ENCODE assay signal across 8 cellular contexts in genomic region chr1:3621151-3621671, GRCh38. TPM values are rescaled to one million over a fixed set of nuclear protein-coding genes. Genes with fewer than 3 reads are reported as not detected.
DNase-seq lines count a peak whose midpoint lies in the region; ATAC-seq, FAIRE-seq and TF ChIP-seq lines count a peak whose summit lies in the region.
"Not testable (repeated sequence)": the region's sequence is repeated elsewhere in the genome, so short reads cannot be mapped to it uniquely, and the experiment has no call there.

No MANE protein-coding gene starts in this region.

- not testable (repeated sequence) for H3K27me3 Mint-ChIP-seq in CD8-positive, alpha-beta T cell (ENCODE audit: low read depth); GM23338 (ENCODE audit: insufficient read depth, low read depth, poor library complexity); type B pancreatic cell
- H3K27me3 Mint-ChIP-seq in nephron progenitor cell (ENCODE audit: low read depth, poor library complexity) = peaks cover 43% of the 10 kb centered on the region

- H3K4me1 ChIP-seq in CD8-positive, alpha-beta T cell (ENCODE audit: insufficient read depth, low read length) = peaks cover 33% of the 10 kb centered on the region
- not testable (repeated sequence) for H3K4me1 ChIP-seq in GM23338 (ENCODE audit: insufficient read depth); cardiac muscle cell (ENCODE audit: low read depth)

- H3K9me3 ChIP-seq in CD8-positive, alpha-beta T cell (ENCODE audit: low read length); cardiac muscle cell (ENCODE audit: low read depth): not testable (repeated sequence)

- not testable (repeated sequence) for H3K4me2 ChIP-seq in GM23338

- peaks cover 46% of the 10 kb centered on the region for H3K4me1 Mint-ChIP-seq in CD8-positive, alpha-beta T cell (ENCODE audit: low read depth)
- peaks cover 17% of the 10 kb centered on the region for H3K4me1 Mint-ChIP-seq in GM23338
- peaks cover 52% of the 10 kb centered on the region for H3K4me1 Mint-ChIP-seq in nephron progenitor cell
- H3K4me1 Mint-ChIP-seq in type B pancreatic cell (ENCODE audit: unreplicated experiment) = peaks cover 28% of the 10 kb centered on the region

- H3K27ac Mint-ChIP-seq in CD8-positive, alpha-beta T cell; GM23338; nephron progenitor cell; type B pancreatic cell: not testable (repeated sequence)

- CTCF ChIA-PET in CD8-positive, alpha-beta T cell (lab: Charles Lee) = interaction anchor here (0.8 to 6.0 kb wide), 15 partner anchors 9 to 168 kb away, joined by 3 to 59 read pairs (median 5); no protein-coding TSS in a partner anchor

- H3K4me3 ChIP-seq in CD8-positive, alpha-beta T cell (ENCODE audit: low read depth, low read length); GM23338; bronchial epithelial cell (ENCODE audit: low read depth, low read length); cardiac muscle cell: not testable (repeated sequence)

- H3F3A ChIP-seq in GM23338 (replicated peaks; ENCODE audit: low read depth) = not testable (repeated sequence)

- not testable (repeated sequence) for H3K9me3 Mint-ChIP-seq in CD8-positive, alpha-beta T cell; GM23338; nephron progenitor cell; type B pancreatic cell

- not testable (repeated sequence) for H2AFZ ChIP-seq in GM23338

- H3K9me2 ChIP-seq in GM23338 (ENCODE audit: insufficient read depth) = not testable (repeated sequence)

- H3K27me3 ChIP-seq in CD8-positive, alpha-beta T cell (ENCODE audit: insufficient read depth, low read length); GM23338 (ENCODE audit: insufficient read depth); bronchial epithelial cell (ENCODE audit: control insufficient read depth, insufficient read depth, low read length); cardiac muscle cell: not testable (repeated sequence)

- DNase-seq in CD8-positive, alpha-beta T cell; GM23338 (ENCODE audit: low spot score); type B pancreatic cell (ENCODE audit: extremely low spot score, unreplicated experiment): not testable (repeated sequence)
- DNase-seq in NCI-H226 (peak; percentile 64), UCSD-AML1 (lab: John Stamatoyannopoulos, UW; ENCODE audit: unreplicated experiment) (peak; percentile 54), bronchial epithelial cell (ENCODE audit: low read depth) (peak; percentile 8), cardiac muscle cell (ENCODE audit: low read depth in 1 of 2, low spot score in 1 of 2) (peak; percentile 35 to 48), nephron progenitor cell (peak; percentile 33)

- H3K36me3 Mint-ChIP-seq in CD8-positive, alpha-beta T cell; GM23338 (ENCODE audit: low read depth); nephron progenitor cell (ENCODE audit: low read depth); type B pancreatic cell: not testable (repeated sequence)

- not testable (repeated sequence) for H3K27ac ChIP-seq in CD8-positive, alpha-beta T cell (ENCODE audit: low read depth, low read length); GM23338 (ENCODE audit: low read depth); cardiac muscle cell

- POLR2A ChIA-PET in CD8-positive, alpha-beta T cell (lab: Charles Lee) = not testable (repeated sequence)

- not testable (repeated sequence) for H3K36me3 ChIP-seq in CD8-positive, alpha-beta T cell (ENCODE audit: insufficient read depth, low read length); GM23338 (ENCODE audit: insufficient read depth); bronchial epithelial cell (ENCODE audit: control insufficient read depth, insufficient read depth, low read length); cardiac muscle cell

- not testable (repeated sequence) for FAIRE-seq in bronchial epithelial cell (lab: Jason Lieb, UNC)

- ATAC-seq in CD8-positive, alpha-beta T cell; GM23338: not testable (repeated sequence)

- H4K20me1 ChIP-seq in GM23338 (replicated peaks; ENCODE audit: insufficient read depth) = not testable (repeated sequence)

- not testable (repeated sequence) for H3K79me2 ChIP-seq in GM23338 (replicated peaks; ENCODE audit: insufficient read depth)

- intact Hi-C loops in CD8-positive, alpha-beta T cell (cut with DNase I, micrococcal nuclease) = loop anchor here (5.0 to 10.0 kb wide), 4 partner anchors 154 to 1489 kb away; partner anchors contain the start of genes PANK4 (in 1 of the 2), PEX10 (in 1 of the 2) and SMIM1 (in 1 of the 2)

- not testable (repeated sequence) for H3K4me3 Mint-ChIP-seq in CD8-positive, alpha-beta T cell; GM23338; nephron progenitor cell
- H3K4me3 Mint-ChIP-seq in type B pancreatic cell = peak overlapping the region; percentile 37

- TF ChIP-seq CTCF in CD8-positive, alpha-beta T cell (IDR thresholded peaks at IDR 0.05) = peak; percentile 46
- TF ChIP-seq CTCF in GM23338 (conservative IDR thresholded peaks at IDR 0.05; ENCODE audit: low read depth in 2 of 2) (peak; percentile 30 to 36), bronchial epithelial cell (IDR thresholded peaks at IDR 0.05; ENCODE audit: insufficient read depth, low read length, severe bottlenecking) (peak; percentile 52), cardiac muscle cell (IDR thresholded peaks at IDR 0.05; ENCODE audit: low read depth, low read length) (peak; percentile 64), nephron progenitor cell (IDR thresholded peaks at IDR 0.05) (peak; percentile 71), type B pancreatic cell (conservative IDR thresholded peaks at IDR 0.05) (peak; percentile 72)

RNA-seq across cellular contexts. Expression of gene TPRG1L, which starts 3.6 kb away (rescaled TPM):
- total RNA-seq in CD8-positive, alpha-beta T cell = 10 to 100 TPM; 39.0 to 39.8 TPM
- total RNA-seq in GM23338 (2014; rRNA removed; shearing (Covaris generic)) = 20.3 and 24.4 TPM in 2 replicates
- polyA plus RNA-seq in GM23338 (2016; fragmentation: Nextera tagmentation; extraction: Ambion mirVana) = 6.2 and 6.6 TPM in 2 replicates
- 31.5 and 33.4 TPM in 2 replicates for total RNA-seq in bronchial epithelial cell
- total RNA-seq in cardiac muscle cell = 9.3 and 16.0 TPM in 2 replicates
- 18.8 and 32.3 TPM in 2 replicates for polyA plus RNA-seq in cardiac muscle cell
- 26.6 and 56.6 TPM in 2 replicates for total RNA-seq in type B pancreatic cell (ENCODE audit: low replicate concordance)

RNA-seq across cellular contexts. Expression of gene MEGF6, which starts 9.9 kb away (rescaled TPM):
- 10 to 100 TPM; 33.9 to 42.8 TPM for total RNA-seq in CD8-positive, alpha-beta T cell
- total RNA-seq in GM23338 (2014; rRNA removed; shearing (Covaris generic)) = 15.4 and 21.4 TPM in 2 replicates
- 4.0 and 4.7 TPM in 2 replicates for polyA plus RNA-seq in GM23338 (2016; fragmentation: Nextera tagmentation; extraction: Ambion mirVana)
- 1.3 and 1.5 TPM in 2 replicates for total RNA-seq in bronchial epithelial cell
- total RNA-seq in cardiac muscle cell = 12.6 and 31.7 TPM in 2 replicates
- polyA plus RNA-seq in cardiac muscle cell = 11.1 and 24.5 TPM in 2 replicates
- total RNA-seq in type B pancreatic cell (ENCODE audit: low replicate concordance) = 26.7 and 61.7 TPM in 2 replicates

RNA-seq across cellular contexts. Expression of gene WRAP73, which starts 28.7 kb away (rescaled TPM):
- 10 to 100 TPM; 23.7 to 27.5 TPM for total RNA-seq in CD8-positive, alpha-beta T cell
- 40.8 and 43.3 TPM in 2 replicates for total RNA-seq in GM23338 (2014; rRNA removed; shearing (Covaris generic))
- polyA plus RNA-seq in GM23338 (2016; fragmentation: Nextera tagmentation; extraction: Ambion mirVana) (22.6 and 24.4 TPM in 2 replicates), cardiac muscle cell (25.9 and 27.1 TPM in 2 replicates)
- total RNA-seq in bronchial epithelial cell (21.3 and 22.1 TPM in 2 replicates), cardiac muscle cell (21.6 and 24.2 TPM in 2 replicates), type B pancreatic cell (ENCODE audit: low replicate concordance) (22.5 and 26.7 TPM in 2 replicates)

RNA-seq across cellular contexts. Expression of gene TP73, which starts 31.1 kb away (rescaled TPM):
- total RNA-seq in CD8-positive, alpha-beta T cell = not detected
- total RNA-seq in GM23338 (2014; rRNA removed; shearing (Covaris generic)) = 1.8 and 3.4 TPM in 2 replicates
- 1.4 and 1.8 TPM in 2 replicates for polyA plus RNA-seq in GM23338 (2016; fragmentation: Nextera tagmentation; extraction: Ambion mirVana)
- total RNA-seq in bronchial epithelial cell = under 0.01 and 0.13 TPM in 2 replicates
- not detected in 2 replicates for total RNA-seq in cardiac muscle cell
- 0.87 and 1.0 TPM in 2 replicates for polyA plus RNA-seq in cardiac muscle cell
- total RNA-seq in type B pancreatic cell (ENCODE audit: low replicate concordance) = 1.6 TPM in 2 replicates
